Comparison of ENCODE assay signal across 9 cellular contexts in the genomic region with DNA sequence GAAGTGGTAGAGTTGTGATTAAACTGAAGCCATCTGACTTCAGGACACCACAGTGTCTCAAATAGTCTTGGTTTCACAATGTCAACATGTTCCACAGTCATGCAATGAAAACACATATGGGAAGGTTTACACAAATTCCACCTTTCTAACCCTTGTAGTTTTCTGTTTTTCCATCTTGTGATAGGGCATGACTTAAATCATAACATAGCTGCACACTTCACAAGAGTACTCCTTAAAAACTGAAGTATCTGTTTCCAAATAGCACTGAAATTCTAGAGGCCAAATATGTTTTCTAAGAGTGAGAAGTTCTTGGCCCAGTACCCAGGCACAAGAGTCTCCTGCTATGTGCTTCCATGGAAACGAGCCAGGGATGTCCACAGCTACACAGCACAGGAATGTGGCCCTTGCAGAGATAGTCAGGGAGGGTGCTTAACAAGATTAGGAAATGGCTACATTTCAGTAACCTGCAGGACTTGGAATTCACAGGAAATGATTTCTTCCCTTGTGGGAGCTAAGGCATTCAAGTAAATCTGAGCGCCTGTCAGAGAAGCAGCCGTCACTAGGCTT.
DNase-seq lines count a peak whose midpoint lies in the region; ATAC-seq and TF ChIP-seq lines count a peak whose summit lies in the region.
"Had no signal": no experiment of that assay in that cellular context is flagged by ENCODE, and none has a peak within 500 bp of the region (broad histone marks: within the 10 kb centered on the region; RNA-seq: fewer than 3 reads in every experiment).

No MANE protein-coding gene starts in this region.

- H3K27ac ChIP-seq in thyroid gland: peak overlapping the region; percentile 61 to 82 (median 71)
- no peak overlapping the region for H3K27ac ChIP-seq in effector memory CD4-positive, alpha-beta T cell (ENCODE audit: insufficient read depth, low read length, poor library complexity, severe bottlenecking)
- H3K27ac ChIP-seq: VCaP had no signal

- peak in 1 of 6 experiments; percentile 17 for TF ChIP-seq CTCF in thyroid gland (IDR thresholded peaks at IDR 0.05)

- H3K36me3 ChIP-seq in thyroid gland: no peaks in the 10 kb centered on the region
- no peaks in the 10 kb centered on the region for H3K36me3 ChIP-seq in effector memory CD4-positive, alpha-beta T cell (ENCODE audit: control insufficient read depth, insufficient read depth, low read length)

- no peaks in the 10 kb centered on the region for H3K9me3 ChIP-seq in thyroid gland
- H3K9me3 ChIP-seq in effector memory CD4-positive, alpha-beta T cell (ENCODE audit: control insufficient read depth, low read length): no peaks in the 10 kb centered on the region

- ATAC-seq in GM18867 (IDR thresholded peaks at IDR 0.05; ENCODE audit: unreplicated experiment) (no peak), GM18505 (IDR thresholded peaks at IDR 0.05; ENCODE audit: unreplicated experiment) (no peak)

- intact Hi-C loops in thyroid gland (cut with DNase I): no loop called here

- H3K4me3 ChIP-seq in thyroid gland (replicated peaks in 1 of 3): no peak overlapping the region
- no peak overlapping the region for H3K4me3 ChIP-seq in effector memory CD4-positive, alpha-beta T cell (ENCODE audit: insufficient read depth, low read depth, low read length, poor library complexity, severe bottlenecking)

- no peak for TF ChIP-seq POLR2A in thyroid gland (IDR thresholded peaks at IDR 0.05)
- no peak for TF ChIP-seq POLR2A in GM18505 (IDR thresholded peaks at IDR 0.05; ENCODE audit: borderline replicate concordance, extremely low read depth, insufficient read depth, insufficient read length)

- H3K4me1 ChIP-seq in thyroid gland: peaks cover 23 to 24% of the 10 kb centered on the region in 2 donors
- H3K4me1 ChIP-seq in effector memory CD4-positive, alpha-beta T cell (ENCODE audit: control insufficient read depth, insufficient read depth, low read length, poor library complexity, severe bottlenecking): no peaks in the 10 kb centered on the region

- DNase-seq in HT1080 (ENCODE audit: low read depth) (peak; percentile 70), cerebellar cortex (ENCODE audit: low spot score) (peak; percentile 91), kidney tubule cell (ENCODE audit: low spot score) (peak; percentile 97), thyroid gland (peak; percentile 89 to 92)
- DNase-seq in stimulated activated CD4-positive, alpha-beta T cell treated with anti-CD3 and anti-CD28 coated beads, Interleukin-4, amount 100 ng/mL, for 24 hours: no peak
- DNase-seq in effector memory CD4-positive, alpha-beta T cell: no peak

- no peaks in the 10 kb centered on the region for H3K27me3 ChIP-seq in thyroid gland
- H3K27me3 ChIP-seq in effector memory CD4-positive, alpha-beta T cell (replicated peaks; ENCODE audit: control insufficient read depth, insufficient read depth, low read length, poor library complexity, severe bottlenecking): no peaks in the 10 kb centered on the region

- 10 to 18% methylated on average over 3 of the region's 3 CpGs for WGBS in thyroid gland, 2 donors

Comparison
In these comparisons a context has a peak if more than half of its experiments do, and no peak if none do; other contexts are left out.
1. DNase-seq: peak in HT1080 (single experiment), cerebellar cortex (single experiment), kidney tubule cell (single experiment) and thyroid gland (2 of 2); none in stimulated activated CD4-positive, alpha-beta T cell treated with anti-CD3 and anti-CD28 coated beads, Interleukin-4, amount 100 ng/mL, for 24 hours (single experiment) and effector memory CD4-positive, alpha-beta T cell (0 of 3).